ENCODE assay signal across 1 cellular context in the genomic region with DNA sequence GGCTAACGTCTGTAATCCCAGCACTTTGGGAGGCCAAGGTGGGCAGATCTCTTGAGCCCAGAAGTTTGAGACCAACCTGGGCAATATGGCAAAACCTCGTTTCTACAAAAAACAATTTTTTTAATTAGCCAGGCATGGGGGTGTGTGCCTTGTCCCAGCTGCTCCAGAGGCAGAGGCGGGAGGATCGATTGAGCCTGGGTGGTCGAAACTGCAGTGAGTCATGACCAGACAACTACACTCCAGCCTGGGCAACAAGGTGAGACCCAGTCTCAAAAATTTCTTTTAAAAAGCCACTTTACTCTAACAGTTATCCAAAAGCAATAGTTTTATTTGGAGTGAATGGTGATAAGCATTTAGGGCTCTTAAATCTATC.
A peak's percentile ranks its signal among the peaks of the same experiment; 100 is the strongest.
TF ChIP-seq lines count a peak whose summit lies in the region.

No MANE protein-coding gene starts in this region.

TF ChIP-seq in H1, 55 proteins besides CTCF, POLR2A, EP300 and RAD21:
- TF ChIP-seq SIN3A (conservative IDR thresholded peaks at IDR 0.05 in 1 of 2, IDR thresholded peaks at IDR 0.05 in 1 of 2; ENCODE audit: low read depth in 1 of 2, low read length in 2 of 2) (no peak), POLR2AphosphoS5 (IDR thresholded peaks at IDR 0.05; ENCODE audit: low read depth, low read length) (0 out of 2 replicates have a peak, but pooled peaks have one; percentile 24), CBX5 (IDR thresholded peaks at IDR 0.05; ENCODE audit: low read depth, low read length) (no peak), CEBPB (IDR thresholded peaks at IDR 0.05; ENCODE audit: low read depth, low read length) (no peak)
